9 cellular contexts compared by ENCODE assay signal in the genomic region with DNA sequence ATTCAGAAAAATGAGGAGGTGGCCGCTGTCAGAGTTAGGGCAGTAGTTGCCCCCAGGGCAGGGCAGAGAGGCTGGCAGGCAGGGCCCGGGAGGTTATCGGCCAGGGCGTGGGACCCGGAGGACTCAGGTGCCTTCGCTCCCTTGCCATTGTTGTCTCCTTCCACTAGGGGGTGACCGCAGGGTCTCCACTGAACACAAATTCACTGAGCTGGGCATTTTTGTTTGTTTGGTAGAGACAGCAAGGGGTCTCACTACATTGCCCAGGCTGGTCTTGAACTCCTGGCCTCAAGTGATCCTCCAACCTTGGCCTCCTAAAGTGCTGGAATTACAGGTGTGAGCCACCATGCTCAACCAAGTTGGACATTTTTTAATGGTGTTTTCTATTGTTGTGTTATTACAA. TPM values are rescaled to one million over a fixed set of nuclear protein-coding genes. Genes with fewer than 3 reads are reported as not detected.
A peak's percentile ranks its signal among the peaks of the same experiment; 100 is the strongest.
DNase-seq lines count a peak whose midpoint lies in the region; ATAC-seq, FAIRE-seq and TF ChIP-seq lines count a peak whose summit lies in the region.
"Had no signal": no experiment of that assay in that cellular context is flagged by ENCODE, and none has a peak within 500 bp of the region (broad histone marks: within the 10 kb centered on the region; RNA-seq: fewer than 3 reads in every experiment).

No MANE protein-coding gene starts in this region.

- TF ChIP-seq CTCF in SK-N-SH (IDR thresholded peaks at IDR 0.05): peak; percentile 56

- H3K9ac ChIP-seq in SK-N-SH: no peak overlapping the region

- H3K4me1 ChIP-seq in SK-N-SH (ENCODE audit: control insufficient read depth in 1 of 2, insufficient read depth in 2 of 2, low read depth in 1 of 2, low read length in 1 of 2): no peaks in the 10 kb centered on the region
- H3K4me1 ChIP-seq in iPS DF 6.9 (ENCODE audit: control insufficient read depth, insufficient read depth, low read length): no peaks in the 10 kb centered on the region

- no peak for TF ChIP-seq EP300 in SK-N-SH (IDR thresholded peaks at IDR 0.05; ENCODE audit: borderline replicate concordance in 1 of 2, low read depth in 1 of 2, low read length in 1 of 2)

- H4K20me1 ChIP-seq in SK-N-SH (ENCODE audit: insufficient read depth): no peaks in the 10 kb centered on the region

- FAIRE-seq in GM12892 (lab: Jason Lieb, UNC): peak; percentile 9

- no peak overlapping the region for H3K4me3 Mint-ChIP-seq in immature natural killer cell
- no peak overlapping the region for H3K4me3 Mint-ChIP-seq in activated T-cell treated with anti-CD3 and anti-CD28 coated beads, Interleukin-2, amount 50 U/mL, for 24 hours

- H3K4me2 ChIP-seq in SK-N-SH: no peak overlapping the region

- H3K9me3 ChIP-seq in SK-N-SH (no peaks in the 10 kb centered on the region), iPS DF 6.9 (ENCODE audit: control insufficient read depth, insufficient read depth, low read length) (no peaks in the 10 kb centered on the region)

- TF ChIP-seq RAD21 in SK-N-SH (IDR thresholded peaks at IDR 0.05; ENCODE audit: low read length): peak; percentile 36

- no peaks in the 10 kb centered on the region for H3K27me3 ChIP-seq in SK-N-SH (ENCODE audit: insufficient read depth)
- H3K27me3 ChIP-seq in iPS DF 6.9 (ENCODE audit: control insufficient read depth, insufficient read depth, low read length): no peaks in the 10 kb centered on the region

- H3K27me3 Mint-ChIP-seq in immature natural killer cell (ENCODE audit: low read depth in 3 of 3): peaks cover 8 to 16% (median 8%) of the 10 kb centered on the region in 3 donors
- no peaks in the 10 kb centered on the region for H3K27me3 Mint-ChIP-seq in activated T-cell treated with anti-CD3 and anti-CD28 coated beads, Interleukin-2, amount 50 U/mL, for 24 hours
- H3K27me3 Mint-ChIP-seq: naive B cell had no signal

- no peak overlapping the region for H2AFZ ChIP-seq in SK-N-SH (ENCODE audit: low read depth)

- peak; percentile 50 for DNase-seq in AG20443 (ENCODE audit: low spot score)
- peak; percentile 36 for DNase-seq in GM12892 (ENCODE audit: insufficient read length)
- peak; percentile 69 for DNase-seq in SK-N-SH
- peak; percentile 20 for DNase-seq in iPS DF 6.9 (ENCODE audit: low read depth, low spot score)
- DNase-seq in sciatic nerve (ENCODE audit: low spot score): no peak
- DNase-seq in immature natural killer cell: no peak
- DNase-seq in activated T-cell treated with anti-CD3 and anti-CD28 coated beads, Interleukin-2, amount 50 U/mL, for 24 hours: no peak
- DNase-seq: naive B cell had no signal

- peaks cover 4% of the 10 kb centered on the region for H3F3A ChIP-seq in SK-N-SH (replicated peaks; ENCODE audit: insufficient read depth)

- H3K9me2 ChIP-seq in SK-N-SH: no peaks in the 10 kb centered on the region

- 73% methylated on average over 4 of the region's 7 CpGs for WGBS in SK-N-SH (ENCODE audit: low lambda C conversion rate)
- WGBS in iPS DF 6.9 (ENCODE audit: insufficient coverage, insufficient read length): no CpG with 5 or more reads among the region's 7 CpGs

- H3K4me3 ChIP-seq in SK-N-SH (ENCODE audit: low read depth in 2 of 2, low read length in 1 of 2) (no peak overlapping the region), iPS DF 6.9 (ENCODE audit: low read length) (no peak overlapping the region)

- intact Hi-C loops in sciatic nerve (cut with DNase I): no loop called here

- POLR2A ChIA-PET in SK-N-SH (lab: Yijun Ruan, JAX): no interaction called here

- ATAC-seq in sciatic nerve: no peak
- ATAC-seq in HG03342 (IDR thresholded peaks at IDR 0.05; ENCODE audit: unreplicated experiment): no peak

- peaks cover 17 to 30% of the 10 kb centered on the region in 2 donors for H3K4me1 Mint-ChIP-seq in immature natural killer cell
- peaks cover 21% of the 10 kb centered on the region for H3K4me1 Mint-ChIP-seq in activated T-cell treated with anti-CD3 and anti-CD28 coated beads, Interleukin-2, amount 50 U/mL, for 24 hours (ENCODE audit: low read depth)

- H3K27ac Mint-ChIP-seq in immature natural killer cell: peak overlapping the region in 1 of 6 donors; percentile 12
- H3K27ac Mint-ChIP-seq in activated T-cell treated with anti-CD3 and anti-CD28 coated beads, Interleukin-2, amount 50 U/mL, for 24 hours: no peak overlapping the region

- H3K36me3 ChIP-seq in SK-N-SH (replicated peaks in 1 of 2; ENCODE audit: control insufficient read depth in 1 of 2, insufficient read depth in 2 of 2, low read length in 1 of 2) (peaks cover 33 to 61% of the 10 kb centered on the region in 2 experiments), iPS DF 6.9 (ENCODE audit: control insufficient read depth, insufficient read depth, low read length) (peaks cover 23% of the 10 kb centered on the region)

- no peak for TF ChIP-seq POLR2A in GM12892 (IDR thresholded peaks at IDR 0.05; ENCODE audit: low read depth, low read length)

- H3K36me3 Mint-ChIP-seq in immature natural killer cell: peaks cover 9 to 36% (median 27%) of the 10 kb centered on the region in 3 donors
- H3K36me3 Mint-ChIP-seq in activated T-cell treated with anti-CD3 and anti-CD28 coated beads, Interleukin-2, amount 50 U/mL, for 24 hours (ENCODE audit: low read depth): peaks cover 91% of the 10 kb centered on the region

- no peaks in the 10 kb centered on the region; the same call in 1 of the 2 replicates for H3K79me2 ChIP-seq in SK-N-SH (ENCODE audit: insufficient read depth)

- H3K9me3 Mint-ChIP-seq in immature natural killer cell: no peaks in the 10 kb centered on the region
- no peaks in the 10 kb centered on the region for H3K9me3 Mint-ChIP-seq in activated T-cell treated with anti-CD3 and anti-CD28 coated beads, Interleukin-2, amount 50 U/mL, for 24 hours

- no peak overlapping the region for H3K27ac ChIP-seq in SK-N-SH (ENCODE audit: low read depth in 2 of 2, low read length in 1 of 2)
- H3K27ac ChIP-seq in iPS DF 6.9 (ENCODE audit: low read length): no peak overlapping the region

- CTCF ChIA-PET in SK-N-SH (lab: Yijun Ruan, JAX): interaction anchor here (0.6 to 2.1 kb wide), 9 partner anchors 8 to 139 kb away, joined by 3 to 6 read pairs (median 4); no protein-coding TSS in a partner anchor

TF ChIP-seq in SK-N-SH, 30 proteins besides CTCF, POLR2A, EP300 and RAD21:
- TF ChIP-seq USF2 (IDR thresholded peaks at IDR 0.05; ENCODE audit: borderline replicate concordance, low read depth, low read length) (no peak), SMC3 (IDR thresholded peaks at IDR 0.05; ENCODE audit: low read depth, low read length) (peak; percentile 32; the same call in 1 of the 2 replicates)

RNA-seq across cellular contexts. Expression of gene CARS2, which starts 25.1 kb away (rescaled TPM):
- polyA plus RNA-seq in GM12892 (2012; ENCODE audit: missing spikeins): 77.9 TPM
- polyA plus RNA-seq in SK-N-SH (2012; rRNA removed) (78.6 and 80.6 TPM in 2 replicates), immature natural killer cell (10 to 100 TPM; 40.8 to 54.5 (median 40.8) TPM)
- 36.6 and 47.0 TPM in 2 replicates for polyA plus RNA-seq in SK-N-SH (2012; cell fraction: cytosol; rRNA removed)
- polyA plus RNA-seq in SK-N-SH (2012; cell fraction: nucleus; rRNA removed): 292 and 307 TPM in 2 replicates
- total RNA-seq in sciatic nerve: 66.5 TPM

RNA-seq across cellular contexts. Expression of gene ING1, which starts 32.6 kb away (rescaled TPM):
- polyA plus RNA-seq in GM12892 (2012; ENCODE audit: missing spikeins): 14.6 TPM
- polyA plus RNA-seq in SK-N-SH (2012; rRNA removed) (19.8 and 25.4 TPM in 2 replicates), immature natural killer cell (10 to 100 TPM; 12.6 to 20.1 (median 17.6) TPM)
- polyA plus RNA-seq in SK-N-SH (2012; cell fraction: cytosol; rRNA removed): 10.7 and 16.3 TPM in 2 replicates
- polyA plus RNA-seq in SK-N-SH (2012; cell fraction: nucleus; rRNA removed): 16.6 and 18.0 TPM in 2 replicates
- 17.4 TPM for total RNA-seq in sciatic nerve

Comparison
In these comparisons a context has a peak if more than half of its experiments do, and no peak if none do; other contexts are left out.
1. DNase-seq: peak in AG20443 (single experiment), GM12892 (single experiment), SK-N-SH (single experiment) and iPS DF 6.9 (single experiment); none in sciatic nerve (single experiment), immature natural killer cell (0 of 3) and activated T-cell treated with anti-CD3 and anti-CD28 coated beads, Interleukin-2, amount 50 U/mL, for 24 hours (single experiment).